In the genomic region with DNA sequence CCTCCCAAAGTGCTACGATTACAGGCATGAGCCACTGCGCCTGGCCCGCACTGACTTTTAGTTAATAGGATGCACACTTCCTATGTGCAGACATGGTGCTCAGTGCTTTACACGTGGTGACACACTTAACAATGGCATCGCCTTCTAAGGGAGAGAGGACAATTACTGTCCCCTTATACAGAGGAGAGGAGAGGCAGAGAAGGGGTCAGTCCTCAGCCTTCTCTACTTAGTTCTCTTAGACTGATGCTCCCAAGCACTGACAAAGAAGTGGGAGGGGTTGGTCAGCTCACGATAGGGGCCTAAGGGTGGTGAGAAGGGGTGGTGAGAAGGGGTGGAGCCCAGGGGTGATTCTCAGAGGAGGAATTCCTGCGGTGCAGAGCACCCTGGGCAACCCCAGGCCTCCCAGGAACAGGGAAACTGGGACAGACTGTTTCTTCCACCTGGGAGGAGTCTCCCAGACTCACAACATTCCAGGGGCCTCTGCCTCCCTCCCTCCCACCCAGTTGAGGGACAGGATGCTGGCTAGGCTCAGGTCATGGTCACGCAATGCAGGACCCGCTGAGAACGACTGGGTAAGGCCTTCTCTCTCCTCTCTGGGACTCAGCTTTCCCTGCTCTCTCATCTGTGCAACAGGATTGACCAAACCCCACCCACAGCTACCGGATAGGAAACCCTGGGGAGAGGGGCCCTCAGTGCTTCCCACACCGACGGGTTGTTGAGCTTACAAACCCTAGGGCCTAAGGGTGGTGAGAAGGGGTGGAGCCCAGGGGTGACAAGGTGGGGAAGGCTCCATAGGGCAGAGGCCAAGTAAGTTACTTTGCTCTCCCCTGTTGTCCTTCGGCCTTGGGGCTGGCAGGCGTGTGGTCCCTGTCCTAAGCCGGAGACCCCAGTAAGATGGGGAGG, we compare ENCODE assay signal across 8 cellular contexts. TPM values are rescaled to one million over a fixed set of nuclear protein-coding genes. Genes with fewer than 3 reads are reported as not detected.
DNase-seq lines count a peak whose midpoint lies in the region; ATAC-seq and TF ChIP-seq lines count a peak whose summit lies in the region.

No MANE protein-coding gene starts in this region.

- H3K27me3 Mint-ChIP-seq in naive thymus-derived CD4-positive, alpha-beta T cell: no peaks in the 10 kb centered on the region

- H3K4me3 Mint-ChIP-seq in naive thymus-derived CD4-positive, alpha-beta T cell: peak overlapping the region; percentile 84 to 96 (median 88)

- TF ChIP-seq CTCF in RWPE1 (conservative IDR thresholded peaks at IDR 0.05; ENCODE audit: low read depth) (no peak), dorsolateral prefrontal cortex (IDR thresholded peaks at IDR 0.05 in 54 of 56, conservative IDR thresholded peaks at IDR 0.05 in 2 of 56; ENCODE audit: low read depth in 1 of 56, partially characterized antibody in 56 of 56) (no peak)

- peaks cover 0 to 2% (median 0%) of the 10 kb centered on the region in 5 donors for H3K36me3 Mint-ChIP-seq in naive thymus-derived CD4-positive, alpha-beta T cell

- DNase-seq in NOMO-1 (lab: John Stamatoyannopoulos, UW; ENCODE audit: unreplicated experiment in 2 of 2): peak; percentile 33 to 36
- DNase-seq in NOMO-1 treated with dmso at 0.1 percent for 144 hours (lab: John Stamatoyannopoulos, UW; ENCODE audit: unreplicated experiment): no peak
- DNase-seq in RWPE1 (ENCODE audit: low spot score): peak; percentile 74
- no peak for DNase-seq in dorsolateral prefrontal cortex
- DNase-seq in naive thymus-derived CD4-positive, alpha-beta T cell: peak in 3 of 9 donors; percentile 17 to 30 (median 17)
- DNase-seq in KG1 (lab: John Stamatoyannopoulos, UW): no peak
- no peak for DNase-seq in amygdala (lab: John Stamatoyannopoulos, UW)
- DNase-seq in COLO829 (ENCODE audit: low spot score): no peak

- no peaks in the 10 kb centered on the region for H3K9me3 Mint-ChIP-seq in naive thymus-derived CD4-positive, alpha-beta T cell

- CTCF ChIA-PET in RWPE1 (lab: Yijun Ruan, JAX): interaction anchor here (4.6 kb wide), 1 partner anchor 14 kb away, joined by 28 read pairs; no protein-coding TSS in a partner anchor
- CTCF ChIA-PET in naive thymus-derived CD4-positive, alpha-beta T cell (lab: Charles Lee): interaction anchor here (0.6 to 3.6 kb wide), 3 partner anchors 14 to 106 kb away, joined by 3 to 8 read pairs (median 7); no protein-coding TSS in a partner anchor

- H3K27ac ChIP-seq in RWPE1 (peak overlapping the region; percentile 97), dorsolateral prefrontal cortex (peak overlapping the region in 5 of 59 donors; percentile 86 to 96 (median 92))
- peak overlapping the region; percentile 80 for H3K27ac ChIP-seq in naive thymus-derived CD4-positive, alpha-beta T cell (ENCODE audit: low read depth, low read length)

- no peaks in the 10 kb centered on the region for H3K27me3 ChIP-seq in dorsolateral prefrontal cortex
- H3K27me3 ChIP-seq in naive thymus-derived CD4-positive, alpha-beta T cell (ENCODE audit: control insufficient read depth in 2 of 2, insufficient read depth in 2 of 2, low read length in 2 of 2): no peaks in the 10 kb centered on the region

- peaks cover 11 to 12% of the 10 kb centered on the region in 2 donors for H3K4me1 ChIP-seq in naive thymus-derived CD4-positive, alpha-beta T cell (ENCODE audit: control insufficient read depth in 2 of 2, insufficient read depth in 2 of 2, low read length in 2 of 2)

- no peaks in the 10 kb centered on the region for H3K9me3 ChIP-seq in naive thymus-derived CD4-positive, alpha-beta T cell (ENCODE audit: control insufficient read depth in 2 of 3, low read length in 3 of 3)

- H3K4me1 Mint-ChIP-seq in naive thymus-derived CD4-positive, alpha-beta T cell: peaks cover 23 to 66% (median 55%) of the 10 kb centered on the region in 7 donors

- no peak for ATAC-seq in naive thymus-derived CD4-positive, alpha-beta T cell

- peaks cover 0 to 3% (median 0%) of the 10 kb centered on the region in 3 experiments for H3K36me3 ChIP-seq in naive thymus-derived CD4-positive, alpha-beta T cell (ENCODE audit: control insufficient read depth in 2 of 3, insufficient read depth in 3 of 3, low read length in 3 of 3)

- peak overlapping the region in 7 of 9 donors; percentile 50 to 94 (median 77) for H3K27ac Mint-ChIP-seq in naive thymus-derived CD4-positive, alpha-beta T cell

- intact Hi-C loops in dorsolateral prefrontal cortex (cut with DNase I): no loop called here
- intact Hi-C loops in naive thymus-derived CD4-positive, alpha-beta T cell (cut with micrococcal nuclease): no loop called here

- H3K4me3 ChIP-seq in dorsolateral prefrontal cortex: peak overlapping the region; percentile 54 to 99 (median 92)
- peak overlapping the region; percentile 91 for H3K4me3 ChIP-seq in naive thymus-derived CD4-positive, alpha-beta T cell (ENCODE audit: low read length)

- POLR2A ChIA-PET in RWPE1 (lab: Yijun Ruan, JAX; ENCODE audit: low non-redundant PET): no interaction called here
- POLR2A ChIA-PET in naive thymus-derived CD4-positive, alpha-beta T cell (lab: Charles Lee): interaction anchor here (0.9 to 2.3 kb wide), 4 partner anchors 8 to 83 kb away, joined by 3 to 14 read pairs (median 4); partner anchors contain the start of gene MCM2

RNA-seq across cellular contexts. Expression of gene TPRA1, which starts 1.6 kb away (rescaled TPM):
- total RNA-seq in dorsolateral prefrontal cortex: 10 to 100 TPM; 19.2 to 39.2 (median 24.6) TPM
- total RNA-seq in naive thymus-derived CD4-positive, alpha-beta T cell: 10 to 100 TPM; 13.6 to 30.6 (median 24.5) TPM
- 10 to 100 TPM; 15.5 to 33.8 TPM for polyA plus RNA-seq in naive thymus-derived CD4-positive, alpha-beta T cell

RNA-seq across cellular contexts. Expression of gene MCM2, which starts 9.3 kb away (rescaled TPM):
- 10 to 100 TPM in 1 of 120 experiments, 1 to 10 TPM in 119; 1.9 to 10.3 (median 5.3) TPM for total RNA-seq in dorsolateral prefrontal cortex
- total RNA-seq in naive thymus-derived CD4-positive, alpha-beta T cell: 100 to 1,000 TPM in 1 of 5 experiments, 10 to 100 TPM in 3, 1 to 10 TPM in 1; 8.8 to 126 (median 11.3) TPM
- polyA plus RNA-seq in naive thymus-derived CD4-positive, alpha-beta T cell: 10 to 100 TPM; 11.5 to 14.5 TPM

RNA-seq across cellular contexts. Expression of gene PODXL2, which starts 40.1 kb away (rescaled TPM):
- 100 to 1,000 TPM in 15 of 120 experiments, 10 to 100 TPM in 105; 40.0 to 112 (median 81.7) TPM for total RNA-seq in dorsolateral prefrontal cortex
- total RNA-seq in naive thymus-derived CD4-positive, alpha-beta T cell: 1 to 10 TPM; 2.2 to 5.5 (median 3.6) TPM
- polyA plus RNA-seq in naive thymus-derived CD4-positive, alpha-beta T cell: 1 to 10 TPM; 3.0 to 6.5 TPM

Comparison
In these comparisons a context has a peak if more than half of its experiments do, and no peak if none do; other contexts are left out.
1. DNase-seq: peak in NOMO-1 (2 of 2) and RWPE1 (single experiment); none in NOMO-1 treated with dmso at 0.1 percent for 144 hours (single experiment), dorsolateral prefrontal cortex (0 of 10), KG1 (single experiment), amygdala (0 of 56) and COLO829 (single experiment).
2. RNA of gene PODXL2, which starts 40.1 kb away (total RNA-seq): 40.0 to 112 TPM in dorsolateral prefrontal cortex; 2.2 to 5.5 TPM in naive thymus-derived CD4-positive, alpha-beta T cell; every median in the first group is over 4 times any median in the second.